Comparison of ENCODE assay signal across 1 cellular context in the genomic region with DNA sequence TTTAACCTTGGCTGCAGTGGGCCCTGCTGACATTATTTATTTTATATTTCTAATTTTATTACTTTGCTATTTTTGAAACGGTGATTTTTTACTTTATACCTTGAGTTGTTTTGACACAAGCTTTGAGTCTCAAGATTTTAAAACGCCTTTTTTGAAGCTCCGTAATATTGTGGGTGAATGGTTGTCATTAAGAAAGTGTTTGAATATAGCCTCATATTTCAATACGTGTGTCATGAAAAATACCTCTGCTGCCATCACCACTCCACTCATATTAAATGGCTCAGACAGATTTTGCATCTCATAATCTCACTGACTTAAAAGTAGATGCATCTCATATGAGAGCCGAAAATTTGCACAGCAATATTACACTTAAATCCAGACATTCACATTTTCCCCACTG.
TF ChIP-seq lines count a peak whose summit lies in the region.

No MANE protein-coding gene starts in this region.

TF ChIP-seq in GM23338, 12 proteins besides CTCF, POLR2A, EP300 and RAD21 (continued from another document):
- TF ChIP-seq, protein P1, sequence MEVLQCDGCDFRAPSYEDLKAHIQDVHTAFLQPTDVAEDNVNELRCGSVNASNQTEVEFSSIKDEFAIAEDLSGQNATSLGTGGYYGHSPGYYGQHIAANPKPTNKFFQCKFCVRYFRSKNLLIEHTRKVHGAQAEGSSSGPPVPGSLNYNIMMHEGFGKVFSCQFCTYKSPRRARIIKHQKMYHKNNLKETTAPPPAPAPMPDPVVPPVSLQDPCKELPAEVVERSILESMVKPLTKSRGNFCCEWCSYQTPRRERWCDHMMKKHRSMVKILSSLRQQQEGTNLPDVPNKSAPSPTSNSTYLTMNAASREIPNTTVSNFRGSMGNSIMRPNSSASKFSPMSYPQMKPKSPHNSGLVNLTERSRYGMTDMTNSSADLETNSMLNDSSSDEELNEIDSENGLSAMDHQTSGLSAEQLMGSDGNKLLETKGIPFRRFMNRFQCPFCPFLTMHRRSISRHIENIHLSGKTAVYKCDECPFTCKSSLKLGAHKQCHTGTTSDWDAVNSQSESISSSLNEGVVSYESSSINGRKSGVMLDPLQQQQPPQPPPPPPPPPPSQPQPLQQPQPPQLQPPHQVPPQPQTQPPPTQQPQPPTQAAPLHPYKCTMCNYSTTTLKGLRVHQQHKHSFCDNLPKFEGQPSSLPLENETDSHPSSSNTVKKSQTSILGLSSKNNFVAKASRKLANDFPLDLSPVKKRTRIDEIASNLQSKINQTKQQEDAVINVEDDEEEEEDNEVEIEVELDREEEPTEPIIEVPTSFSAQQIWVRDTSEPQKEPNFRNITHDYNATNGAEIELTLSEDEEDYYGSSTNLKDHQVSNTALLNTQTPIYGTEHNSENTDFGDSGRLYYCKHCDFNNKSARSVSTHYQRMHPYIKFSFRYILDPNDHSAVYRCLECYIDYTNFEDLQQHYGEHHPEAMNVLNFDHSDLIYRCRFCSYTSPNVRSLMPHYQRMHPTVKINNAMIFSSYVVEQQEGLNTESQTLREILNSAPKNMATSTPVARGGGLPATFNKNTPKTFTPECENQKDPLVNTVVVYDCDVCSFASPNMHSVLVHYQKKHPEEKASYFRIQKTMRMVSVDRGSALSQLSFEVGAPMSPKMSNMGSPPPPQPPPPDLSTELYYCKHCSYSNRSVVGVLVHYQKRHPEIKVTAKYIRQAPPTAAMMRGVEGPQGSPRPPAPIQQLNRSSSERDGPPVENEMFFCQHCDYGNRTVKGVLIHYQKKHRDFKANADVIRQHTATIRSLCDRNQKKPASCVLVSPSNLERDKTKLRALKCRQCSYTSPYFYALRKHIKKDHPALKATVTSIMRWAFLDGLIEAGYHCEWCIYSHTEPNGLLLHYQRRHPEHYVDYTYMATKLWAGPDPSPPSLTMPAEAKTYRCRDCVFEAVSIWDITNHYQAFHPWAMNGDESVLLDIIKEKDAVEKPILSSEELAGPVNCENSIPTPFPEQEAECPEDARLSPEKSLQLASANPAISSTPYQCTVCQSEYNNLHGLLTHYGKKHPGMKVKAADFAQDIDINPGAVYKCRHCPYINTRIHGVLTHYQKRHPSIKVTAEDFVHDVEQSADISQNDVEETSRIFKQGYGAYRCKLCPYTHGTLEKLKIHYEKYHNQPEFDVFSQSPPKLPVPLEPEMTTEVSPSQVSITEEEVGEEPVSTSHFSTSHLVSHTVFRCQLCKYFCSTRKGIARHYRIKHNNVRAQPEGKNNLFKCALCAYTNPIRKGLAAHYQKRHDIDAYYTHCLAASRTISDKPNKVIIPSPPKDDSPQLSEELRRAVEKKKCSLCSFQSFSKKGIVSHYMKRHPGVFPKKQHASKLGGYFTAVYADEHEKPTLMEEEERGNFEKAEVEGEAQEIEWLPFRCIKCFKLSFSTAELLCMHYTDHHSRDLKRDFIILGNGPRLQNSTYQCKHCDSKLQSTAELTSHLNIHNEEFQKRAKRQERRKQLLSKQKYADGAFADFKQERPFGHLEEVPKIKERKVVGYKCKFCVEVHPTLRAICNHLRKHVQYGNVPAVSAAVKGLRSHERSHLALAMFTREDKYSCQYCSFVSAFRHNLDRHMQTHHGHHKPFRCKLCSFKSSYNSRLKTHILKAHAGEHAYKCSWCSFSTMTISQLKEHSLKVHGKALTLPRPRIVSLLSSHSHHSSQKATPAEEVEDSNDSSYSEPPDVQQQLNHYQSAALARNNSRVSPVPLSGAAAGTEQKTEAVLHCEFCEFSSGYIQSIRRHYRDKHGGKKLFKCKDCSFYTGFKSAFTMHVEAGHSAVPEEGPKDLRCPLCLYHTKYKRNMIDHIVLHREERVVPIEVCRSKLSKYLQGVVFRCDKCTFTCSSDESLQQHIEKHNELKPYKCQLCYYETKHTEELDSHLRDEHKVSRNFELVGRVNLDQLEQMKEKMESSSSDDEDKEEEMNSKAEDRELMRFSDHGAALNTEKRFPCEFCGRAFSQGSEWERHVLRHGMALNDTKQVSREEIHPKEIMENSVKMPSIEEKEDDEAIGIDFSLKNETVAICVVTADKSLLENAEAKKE (CRISPR knock-in tag; IDR thresholded peaks at IDR 0.05): no peak
- no peak for TF ChIP-seq JUNB (IDR thresholded peaks at IDR 0.05; ENCODE audit: unreplicated experiment)
- no peak for TF ChIP-seq ZNF114 (CRISPR knock-in tag; IDR thresholded peaks at IDR 0.05)
- TF ChIP-seq REST (IDR thresholded peaks at IDR 0.05; ENCODE audit: unreplicated experiment): no peak
- TF ChIP-seq NANOG (IDR thresholded peaks at IDR 0.05; ENCODE audit: borderline replicate concordance): no peak
- TF ChIP-seq, protein P2, sequence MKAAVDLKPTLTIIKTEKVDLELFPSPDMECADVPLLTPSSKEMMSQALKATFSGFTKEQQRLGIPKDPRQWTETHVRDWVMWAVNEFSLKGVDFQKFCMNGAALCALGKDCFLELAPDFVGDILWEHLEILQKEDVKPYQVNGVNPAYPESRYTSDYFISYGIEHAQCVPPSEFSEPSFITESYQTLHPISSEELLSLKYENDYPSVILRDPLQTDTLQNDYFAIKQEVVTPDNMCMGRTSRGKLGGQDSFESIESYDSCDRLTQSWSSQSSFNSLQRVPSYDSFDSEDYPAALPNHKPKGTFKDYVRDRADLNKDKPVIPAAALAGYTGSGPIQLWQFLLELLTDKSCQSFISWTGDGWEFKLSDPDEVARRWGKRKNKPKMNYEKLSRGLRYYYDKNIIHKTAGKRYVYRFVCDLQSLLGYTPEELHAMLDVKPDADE (IDR thresholded peaks at IDR 0.05): no peak
- no peak for TF ChIP-seq EZH2phosphoT487 (IDR thresholded peaks at IDR 0.05; ENCODE audit: unreplicated experiment)
- TF ChIP-seq CREB1 (CRISPR knock-in tag; IDR thresholded peaks at IDR 0.05; ENCODE audit: low read depth): no peak
